ENCODE assay signal across 10 cellular contexts in the genomic region with DNA sequence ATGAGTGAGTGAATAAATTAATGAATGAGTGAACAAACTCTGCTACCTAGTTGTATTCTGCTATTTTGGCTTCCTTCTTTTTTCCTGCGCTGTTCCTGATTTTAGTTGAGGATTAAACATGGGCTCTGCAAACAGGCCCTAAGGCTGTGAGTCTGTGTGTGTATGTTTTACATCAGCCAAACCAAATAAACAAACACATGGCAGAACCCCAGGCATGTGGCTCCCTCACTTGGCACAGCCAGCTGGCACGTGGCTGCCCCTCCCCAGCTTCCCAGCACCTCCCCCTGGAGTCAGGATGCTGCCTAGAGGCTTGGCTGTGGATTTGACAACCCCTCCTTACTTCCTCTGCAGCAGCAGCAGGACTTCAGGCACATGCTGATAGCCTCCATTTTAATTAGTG.
DNase-seq lines count a peak whose midpoint lies in the region; ATAC-seq and TF ChIP-seq lines count a peak whose summit lies in the region.
"Had no signal": no experiment of that assay in that cellular context is flagged by ENCODE, and none has a peak within 500 bp of the region (broad histone marks: within the 10 kb centered on the region; RNA-seq: fewer than 3 reads in every experiment).

No MANE protein-coding gene starts in this region.

- ATAC-seq in sciatic nerve (peak; percentile 92), HG03469 (IDR thresholded peaks at IDR 0.05; ENCODE audit: unreplicated experiment) (no peak)
- no peak for ATAC-seq in stimulated activated naive B cell treated with anti-CD40 and anti-IgM and Interleukin-4, amounts not matched to agents 10 μg/mL and 1 μg/mL and 100 μg/mL, for 72 hours (replicated peaks)
- ATAC-seq in natural killer cell treated with Interleukin-12 subunit alpha and Interleukin-12 subunit beta and Interleukin-15 and Interleukin-18, amount 100 ng/mL, for 72 hours, result no peak
- ATAC-seq: activated CD8-positive, alpha-beta T cell treated with anti-CD3 and anti-CD28 coated beads, Interleukin-2, amount 10 ng/mL, durations not matched to agents 7 days and 5 days; GM12878 had no signal

- CTCF ChIA-PET in RWPE1 (lab: Yijun Ruan, JAX), result no interaction called here

- H3K36me3 Mint-ChIP-seq in stimulated activated naive B cell treated with anti-CD40 and anti-IgM and Interleukin-4, amounts not matched to agents 10 μg/mL and 1 μg/mL and 100 μg/mL, for 72 hours, result no peaks in the 10 kb centered on the region
- H3K36me3 Mint-ChIP-seq in natural killer cell treated with Interleukin-12 subunit alpha and Interleukin-12 subunit beta and Interleukin-15 and Interleukin-18, amount 100 ng/mL, for 72 hours, result no peaks in the 10 kb centered on the region

- intact Hi-C loops in sciatic nerve (cut with DNase I), result no loop called here

- H3K4me3 Mint-ChIP-seq in stimulated activated naive B cell treated with anti-CD40 and anti-IgM and Interleukin-4, amounts not matched to agents 10 μg/mL and 1 μg/mL and 100 μg/mL, for 72 hours, result no peak overlapping the region
- no peak overlapping the region for H3K4me3 Mint-ChIP-seq in natural killer cell treated with Interleukin-12 subunit alpha and Interleukin-12 subunit beta and Interleukin-15 and Interleukin-18, amount 100 ng/mL, for 72 hours
- H3K4me3 Mint-ChIP-seq: activated CD8-positive, alpha-beta T cell treated with anti-CD3 and anti-CD28 coated beads, Interleukin-2, amount 10 ng/mL, durations not matched to agents 7 days and 5 days had no signal

- H3K27me3 Mint-ChIP-seq in stimulated activated naive B cell treated with anti-CD40 and anti-IgM and Interleukin-4, amounts not matched to agents 10 μg/mL and 1 μg/mL and 100 μg/mL, for 72 hours, result no peaks in the 10 kb centered on the region
- H3K27me3 Mint-ChIP-seq in natural killer cell treated with Interleukin-12 subunit alpha and Interleukin-12 subunit beta and Interleukin-15 and Interleukin-18, amount 100 ng/mL, for 72 hours, result no peaks in the 10 kb centered on the region

- POLR2A ChIA-PET in RWPE1 (lab: Yijun Ruan, JAX; ENCODE audit: low non-redundant PET), result no interaction called here

- H3K4me3 ChIP-seq in fibroblast of the aortic adventitia (ENCODE audit: low read depth, low read length), result no peak overlapping the region
- H3K4me3 ChIP-seq: GM12878 had no signal

- no peaks in the 10 kb centered on the region for H3K4me1 Mint-ChIP-seq in stimulated activated naive B cell treated with anti-CD40 and anti-IgM and Interleukin-4, amounts not matched to agents 10 μg/mL and 1 μg/mL and 100 μg/mL, for 72 hours
- H3K4me1 Mint-ChIP-seq in natural killer cell treated with Interleukin-12 subunit alpha and Interleukin-12 subunit beta and Interleukin-15 and Interleukin-18, amount 100 ng/mL, for 72 hours (ENCODE audit: low read depth in 2 of 2), result no peaks in the 10 kb centered on the region

- no peak overlapping the region for H3K27ac ChIP-seq in RWPE1

- no peak for TF ChIP-seq CTCF in RWPE1 (conservative IDR thresholded peaks at IDR 0.05; ENCODE audit: low read depth)
- no peak for TF ChIP-seq CTCF in fibroblast of the aortic adventitia (IDR thresholded peaks at IDR 0.05; ENCODE audit: insufficient read depth, low read length)

- peak; percentile 94 for DNase-seq in H4 (ENCODE audit: low spot score)
- peak; percentile 13 for DNase-seq in RWPE1 (ENCODE audit: low spot score)
- peak; percentile 46 for DNase-seq in fibroblast of the aortic adventitia (ENCODE audit: low read depth)
- DNase-seq in sciatic nerve (ENCODE audit: low spot score), result peak; percentile 65
- no peak for DNase-seq in stimulated activated naive B cell treated with anti-CD40 and anti-IgM and Interleukin-4, amounts not matched to agents 10 μg/mL and 1 μg/mL and 100 μg/mL, for 72 hours
- DNase-seq in natural killer cell treated with Interleukin-12 subunit alpha and Interleukin-12 subunit beta and Interleukin-15 and Interleukin-18, amount 100 ng/mL, for 72 hours (ENCODE audit: low spot score), result no peak
- DNase-seq in activated CD4-positive, CD25-positive, alpha-beta regulatory T cell (lab: John Stamatoyannopoulos, UW), result no peak
- DNase-seq: activated CD8-positive, alpha-beta T cell treated with anti-CD3 and anti-CD28 coated beads, Interleukin-2, amount 10 ng/mL, durations not matched to agents 7 days and 5 days had no signal

- H3K9me3 Mint-ChIP-seq in stimulated activated naive B cell treated with anti-CD40 and anti-IgM and Interleukin-4, amounts not matched to agents 10 μg/mL and 1 μg/mL and 100 μg/mL, for 72 hours, result peaks cover 0 to 2% of the 10 kb centered on the region in 2 donors
- H3K9me3 Mint-ChIP-seq in natural killer cell treated with Interleukin-12 subunit alpha and Interleukin-12 subunit beta and Interleukin-15 and Interleukin-18, amount 100 ng/mL, for 72 hours, result no peaks in the 10 kb centered on the region

- H3K27ac Mint-ChIP-seq in stimulated activated naive B cell treated with anti-CD40 and anti-IgM and Interleukin-4, amounts not matched to agents 10 μg/mL and 1 μg/mL and 100 μg/mL, for 72 hours, result no peak overlapping the region
- H3K27ac Mint-ChIP-seq in natural killer cell treated with Interleukin-12 subunit alpha and Interleukin-12 subunit beta and Interleukin-15 and Interleukin-18, amount 100 ng/mL, for 72 hours, result no peak overlapping the region
- H3K27ac Mint-ChIP-seq: activated CD8-positive, alpha-beta T cell treated with anti-CD3 and anti-CD28 coated beads, Interleukin-2, amount 10 ng/mL, durations not matched to agents 7 days and 5 days had no signal

Comparison
In these comparisons a context has a peak if more than half of its experiments do, and no peak if none do; other contexts are left out.
1. DNase-seq: peak in H4 (single experiment), RWPE1 (single experiment), fibroblast of the aortic adventitia (single experiment) and sciatic nerve (single experiment); none in stimulated activated naive B cell treated with anti-CD40 and anti-IgM and Interleukin-4, amounts not matched to agents 10 μg/mL and 1 μg/mL and 100 μg/mL, for 72 hours (single experiment), natural killer cell treated with Interleukin-12 subunit alpha and Interleukin-12 subunit beta and Interleukin-15 and Interleukin-18, amount 100 ng/mL, for 72 hours (single experiment) and activated CD4-positive, CD25-positive, alpha-beta regulatory T cell (0 of 4).